ENCODE assay signal across 9 cellular contexts in genomic region chr1:121224714-121225113, GRCh38. TPM values are rescaled to one million over a fixed set of nuclear protein-coding genes. Genes with fewer than 3 reads are reported as not detected.
DNase-seq lines count a peak whose midpoint lies in the region; ATAC-seq and TF ChIP-seq lines count a peak whose summit lies in the region.
"Not testable (repeated sequence)": the region's sequence is repeated elsewhere in the genome, so short reads cannot be mapped to it uniquely, and the experiment has no call there.
"Had no signal": no experiment of that assay in that cellular context is flagged by ENCODE, and none has a peak within 500 bp of the region (broad histone marks: within the 10 kb centered on the region; RNA-seq: fewer than 3 reads in every experiment).

No MANE protein-coding gene starts in this region.

- H3K27me3 Mint-ChIP-seq in CD4-positive, CD25-positive, alpha-beta regulatory T cell: not testable (repeated sequence)

- TF ChIP-seq CTCF in omental fat pad (IDR thresholded peaks at IDR 0.05): not testable (repeated sequence)

- not testable (repeated sequence) for H3K27me3 ChIP-seq in CD4-positive, CD25-positive, alpha-beta regulatory T cell (ENCODE audit: control insufficient read depth, insufficient read depth, low read length)

- not testable (repeated sequence) for H3K4me3 Mint-ChIP-seq in CD4-positive, CD25-positive, alpha-beta regulatory T cell

- H3K36me3 ChIP-seq in CD4-positive, CD25-positive, alpha-beta regulatory T cell (ENCODE audit: control insufficient read depth, insufficient read depth, low read length): not testable (repeated sequence)

- H3K4me1 ChIP-seq in CD4-positive, CD25-positive, alpha-beta regulatory T cell (ENCODE audit: control insufficient read depth, insufficient read depth, low read length, poor library complexity, severe bottlenecking): not testable (repeated sequence)

- ATAC-seq in CD4-positive, CD25-positive, alpha-beta regulatory T cell (ENCODE audit: low read depth in 2 of 2): peak; percentile 72 to 77
- ATAC-seq in GM19035 (IDR thresholded peaks at IDR 0.05; ENCODE audit: unreplicated experiment) (peak; percentile 98), GM21526 (IDR thresholded peaks at IDR 0.05; ENCODE audit: low FRiP score, unreplicated experiment) (peak; percentile 98), HG02870 (IDR thresholded peaks at IDR 0.05; ENCODE audit: unreplicated experiment) (peak; percentile 98), HG03175 (IDR thresholded peaks at IDR 0.05; ENCODE audit: unreplicated experiment) (peak; percentile 98), SK-N-SH treated with all-trans-retinoic acid at 6 μM for 48 hours (peak; percentile 46; the same call in 2 of the 3 replicates), esophagus mucosa (peak; percentile 82), omental fat pad (ENCODE audit: low FRiP score) (peak; percentile 12)

- not testable (repeated sequence) for H3K36me3 Mint-ChIP-seq in CD4-positive, CD25-positive, alpha-beta regulatory T cell

- not testable (repeated sequence) for H3K4me1 Mint-ChIP-seq in CD4-positive, CD25-positive, alpha-beta regulatory T cell

- not testable (repeated sequence) for DNase-seq in CD4-positive, CD25-positive, alpha-beta regulatory T cell; omental fat pad (ENCODE audit: low spot score)

- not testable (repeated sequence) for H3K27ac Mint-ChIP-seq in CD4-positive, CD25-positive, alpha-beta regulatory T cell

- H3K9me3 ChIP-seq in CD4-positive, CD25-positive, alpha-beta regulatory T cell (ENCODE audit: control insufficient read depth in 2 of 2, low read length in 2 of 2): not testable (repeated sequence)

- not testable (repeated sequence) for H3K27ac ChIP-seq in CD4-positive, CD25-positive, alpha-beta regulatory T cell (ENCODE audit: insufficient read depth, low read length, poor library complexity, severe bottlenecking)

- H3K4me3 ChIP-seq in CD4-positive, CD25-positive, alpha-beta regulatory T cell (ENCODE audit: low read depth, low read length): not testable (repeated sequence)

- not testable (repeated sequence) for H3K9me3 Mint-ChIP-seq in CD4-positive, CD25-positive, alpha-beta regulatory T cell

RNA-seq across cellular contexts. Expression of gene SRGAP2C, which starts 39.9 kb away (rescaled TPM):
- 31.7 TPM for total RNA-seq in CD4-positive, CD25-positive, alpha-beta regulatory T cell
- 1 to 10 TPM; 2.5 to 4.5 (median 3.7) TPM for polyA plus RNA-seq in CD4-positive, CD25-positive, alpha-beta regulatory T cell
- total RNA-seq in esophagus mucosa: 15.9 TPM
- 10 to 100 TPM; 19.8 to 41.0 (median 26.5) TPM for total RNA-seq in omental fat pad

RNA-seq across cellular contexts. Expression of gene FAM72B, which starts 40.6 kb away (rescaled TPM):
- total RNA-seq in CD4-positive, CD25-positive, alpha-beta regulatory T cell: 1.3 TPM
- 1 to 10 TPM in 2 of 4 donors, under 1 TPM in 2; 0.53 to 1.9 (median 0.84) TPM for polyA plus RNA-seq in CD4-positive, CD25-positive, alpha-beta regulatory T cell
- total RNA-seq in esophagus mucosa: 2.1 TPM
- 1 to 10 TPM in 2 of 4 donors, under 1 TPM in 2; 0.65 to 5.6 (median 1.1) TPM for total RNA-seq in omental fat pad
- total RNA-seq: ascending aorta had no signal

Comparison
In these comparisons a context has a peak if more than half of its experiments do, and no peak if none do; other contexts are left out.
1. ATAC-seq: peak in every context shown above with its lines; median percentile 98 in GM19035; 98 in GM21526; 98 in HG02870; 98 in HG03175; 82 in esophagus mucosa; 74 in CD4-positive, CD25-positive, alpha-beta regulatory T cell; 46 in SK-N-SH treated with all-trans-retinoic acid at 6 μM for 48 hours; 12 in omental fat pad.